29 cellular contexts compared by ENCODE assay signal in the genomic region with DNA sequence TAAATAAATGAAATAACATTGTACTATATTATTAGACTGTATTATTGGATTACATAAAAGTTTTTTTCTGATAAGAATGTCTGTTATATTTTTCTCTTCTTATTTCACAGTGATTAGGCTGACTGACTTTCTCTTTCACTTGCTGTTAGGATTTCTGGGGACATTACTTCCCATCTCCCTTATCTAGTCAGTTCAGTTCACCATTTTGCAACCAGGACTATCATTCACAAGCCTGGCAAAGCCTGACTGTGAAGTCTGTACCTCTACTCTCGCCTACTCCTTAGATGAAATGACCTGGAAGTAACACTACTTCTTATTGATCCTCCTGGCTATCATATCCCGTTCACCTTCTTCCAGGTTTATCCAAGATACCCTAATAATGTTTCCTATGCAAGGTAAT.
"Had no signal": no experiment of that assay in that cellular context is flagged by ENCODE, and none has a peak within 500 bp of the region (broad histone marks: within the 10 kb centered on the region; RNA-seq: fewer than 3 reads in every experiment).

No MANE protein-coding gene starts in this region.

- H3K4me1 Mint-ChIP-seq: naive B cell; natural killer cell; nephron progenitor cell; stimulated activated effector memory CD8-positive, alpha-beta T cell treated with anti-CD3 and anti-CD28 coated beads, Interleukin-12 subunit alpha, Interleukin-12 subunit beta, amount 100 ng/mL, for 72 hours had no signal

- H3K4me3 Mint-ChIP-seq: mesothelial cell of epicardium; naive B cell; natural killer cell; nephron progenitor cell; neural progenitor cell; stimulated activated effector memory CD8-positive, alpha-beta T cell treated with anti-CD3 and anti-CD28 coated beads, Interleukin-12 subunit alpha, Interleukin-12 subunit beta, amount 100 ng/mL, for 72 hours; stimulated activated naive CD8-positive, alpha-beta T cell treated with anti-CD3 and anti-CD28 coated beads, Interleukin-15, Interleukin-2, amounts not matched to agents 100 ng/mL and 50 ng/mL, for 24 hours; type B pancreatic cell had no signal

- H3K27ac Mint-ChIP-seq: mesothelial cell of epicardium; naive B cell; natural killer cell; nephron progenitor cell; neural progenitor cell; progenitor cell of endocrine pancreas; stimulated activated effector memory CD8-positive, alpha-beta T cell treated with anti-CD3 and anti-CD28 coated beads, Interleukin-12 subunit alpha, Interleukin-12 subunit beta, amount 100 ng/mL, for 72 hours; stimulated activated naive CD8-positive, alpha-beta T cell treated with anti-CD3 and anti-CD28 coated beads, Interleukin-15, Interleukin-2, amounts not matched to agents 100 ng/mL and 50 ng/mL, for 24 hours; type B pancreatic cell had no signal

- H3K4me3 ChIP-seq: left lung, lung, neural progenitor cell, ovary, right atrium auricular region, skin epidermis, tibial nerve, uterus had no signal

- H3K27me3 ChIP-seq: left lung, neural progenitor cell, neutrophil, ovary, right atrium auricular region, tibial nerve, uterus had no signal

- H3K36me3 ChIP-seq: left lung, neural progenitor cell, neutrophil, ovary, right atrium auricular region, tibial nerve, uterus had no signal

- H3K4me1 ChIP-seq: left lung, neural progenitor cell had no signal

- H3K27me3 Mint-ChIP-seq: naive B cell; progenitor cell of endocrine pancreas; stimulated activated naive CD8-positive, alpha-beta T cell treated with anti-CD3 and anti-CD28 coated beads, Interleukin-15, Interleukin-2, amounts not matched to agents 100 ng/mL and 50 ng/mL, for 24 hours; type B pancreatic cell had no signal

- DNase-seq: hippocampal formation; kidney glomerular epithelial cell; left cardiac atrium; left lung; mesendoderm; naive B cell; natural killer cell; nephron progenitor cell; occipital lobe; ovary; stimulated activated CD4-positive, alpha-beta T cell treated with anti-CD3 and anti-CD28 coated beads, Interleukin-12 subunit alpha, Interleukin-12 subunit beta, amount 100 ng/mL, for 4 hours; stimulated activated CD4-positive, alpha-beta T cell treated with anti-CD3 and anti-CD28 coated beads, Interleukin-15, amount 100 ng/mL, for 24 hours; stimulated activated CD4-positive, alpha-beta T cell treated with anti-CD3 and anti-CD28 coated beads, Interleukin-4, amount 100 ng/mL, for 24 hours; stimulated activated naive CD4-positive, alpha-beta T cell; substantia nigra; uterus had no signal

- H3K27ac ChIP-seq: left lung, neural progenitor cell, neutrophil, ovary, right atrium auricular region, skin epidermis, tibial nerve had no signal

- FAIRE-seq: keratinocyte had no signal

- H2AFZ ChIP-seq: neural progenitor cell had no signal

- H3K36me3 Mint-ChIP-seq: naive B cell; natural killer cell; stimulated activated effector memory CD8-positive, alpha-beta T cell treated with anti-CD3 and anti-CD28 coated beads, Interleukin-12 subunit alpha, Interleukin-12 subunit beta, amount 100 ng/mL, for 72 hours had no signal

- H3K4me2 ChIP-seq: neural progenitor cell had no signal

- H3K9me3 ChIP-seq: neutrophil, ovary, right atrium auricular region, uterus had no signal

- H3K9ac ChIP-seq: neural progenitor cell had no signal

- ATAC-seq: left cardiac atrium; left lung; natural killer cell; sciatic nerve; stimulated activated effector memory CD8-positive, alpha-beta T cell treated with anti-CD3 and anti-CD28 coated beads, Interleukin-12 subunit alpha, Interleukin-12 subunit beta, amount 100 ng/mL, for 72 hours had no signal
